ENCODE assay signal across 11 cellular contexts in the genomic region with DNA sequence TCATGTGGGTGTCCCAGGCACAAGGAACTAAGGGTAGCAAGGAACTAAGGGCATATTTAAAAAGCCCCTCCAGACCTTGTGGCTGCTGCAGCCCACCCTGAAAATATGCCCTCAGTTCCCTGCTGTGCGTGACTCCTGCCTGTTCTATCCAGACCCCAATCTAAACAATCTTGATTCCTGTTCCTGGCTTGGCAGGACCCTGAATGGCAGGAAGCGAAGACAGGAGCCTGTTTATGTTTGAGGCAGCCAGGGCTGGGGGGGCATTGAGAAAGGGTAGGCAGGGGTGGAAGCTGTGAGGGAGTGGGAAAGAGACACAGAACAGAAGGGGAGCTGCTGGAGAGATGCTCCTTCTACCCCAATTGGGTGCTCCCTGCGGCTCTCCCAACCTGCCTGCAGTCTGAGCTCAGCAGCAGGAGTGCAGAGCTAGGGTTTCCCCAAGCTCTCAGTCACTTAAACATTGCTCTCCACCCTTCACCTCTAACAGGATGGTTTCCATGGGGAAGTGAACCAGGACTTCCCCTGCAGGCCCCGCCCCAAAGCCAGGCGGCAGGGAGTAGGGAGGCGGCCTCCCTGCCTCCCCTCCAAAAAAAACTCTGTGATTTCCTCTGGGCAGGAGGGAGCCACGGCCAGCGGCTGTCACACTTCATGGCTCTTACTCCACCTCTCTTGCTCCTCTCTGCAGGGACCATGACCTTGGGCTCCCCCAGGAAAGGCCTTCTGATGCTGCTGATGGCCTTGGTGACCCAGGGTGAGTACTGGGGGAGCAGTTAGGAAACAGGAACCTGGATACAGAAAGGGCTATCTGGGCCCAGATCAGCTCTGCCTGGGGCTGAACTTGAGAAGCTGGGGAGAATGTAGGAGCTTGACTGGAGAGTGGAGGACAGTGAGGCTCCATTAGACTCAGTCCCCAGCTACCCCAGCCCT. TPM values are rescaled to one million over a fixed set of nuclear protein-coding genes. Genes with fewer than 3 reads are reported as not detected.
A peak's percentile ranks its signal among the peaks of the same experiment; 100 is the strongest.
DNase-seq lines count a peak whose midpoint lies in the region; ATAC-seq and TF ChIP-seq lines count a peak whose summit lies in the region.
"Had no signal": no experiment of that assay in that cellular context is flagged by ENCODE, and none has a peak within 500 bp of the region (broad histone marks: within the 10 kb centered on the region; RNA-seq: fewer than 3 reads in every experiment).

No MANE protein-coding gene starts in this region.

- no peak overlapping the region for H3K27ac Mint-ChIP-seq in WTC11
- H3K27ac Mint-ChIP-seq: activated T-cell treated with anti-CD3 and anti-CD28 coated beads, Interleukin-2, amount 50 U/mL, for 72 hours had no signal

- no peaks in the 10 kb centered on the region for H3K27me3 ChIP-seq in thoracic aorta (replicated peaks; ENCODE audit: insufficient read depth)

- no peaks in the 10 kb centered on the region for H3K36me3 Mint-ChIP-seq in WTC11

- peaks cover 35% of the 10 kb centered on the region for H3K27me3 Mint-ChIP-seq in WTC11 (ENCODE audit: low read depth)

- no peaks in the 10 kb centered on the region for H3K36me3 ChIP-seq in thoracic aorta

- peak; percentile 14 for DNase-seq in NCI-H510A (lab: John Stamatoyannopoulos, UW)
- DNase-seq in NCI-H510A treated with DMSO at 0.1 percent for 48 hours (lab: John Stamatoyannopoulos, UW): no peak
- DNase-seq in WTC11 (ENCODE audit: low spot score): no peak
- peak; percentile 33 for DNase-seq in kidney tubule cell (ENCODE audit: low spot score)
- no peak for DNase-seq in thoracic aorta (ENCODE audit: low spot score)
- no peak for DNase-seq in GM13976 (ENCODE audit: low spot score)
- DNase-seq in AG08395 (ENCODE audit: low spot score): no peak
- DNase-seq: activated T-cell treated with anti-CD3 and anti-CD28 coated beads, Interleukin-2, amount 50 U/mL, for 72 hours; effector CD8-positive, alpha-beta T cell; midbrain had no signal

- CTCF ChIA-PET in WTC11 (lab: Charles Lee): interaction anchor here (0.9 to 5.5 kb wide), 24 partner anchors 7 to 157 kb away, joined by 3 to 143 read pairs (median 6); a partner anchor contains a TSS

- in situ Hi-C loops in GM13976 (cut with MboI; ENCODE audit: low sequenced_read_pairs, unreplicated experiment): no loop called here

- H3K27ac ChIP-seq in thoracic aorta: no peak overlapping the region

- H3K4me1 Mint-ChIP-seq in WTC11: peaks cover 18% of the 10 kb centered on the region

- peaks cover 0 to 19% of the 10 kb centered on the region in 2 donors for H3K4me1 ChIP-seq in thoracic aorta (ENCODE audit: control insufficient read depth in 1 of 2, low read depth in 2 of 2)

- POLR2A ChIA-PET in WTC11 (lab: Charles Lee): no interaction called here

- H3K4me3 ChIP-seq in thoracic aorta: peak overlapping the region; percentile 37

- no peaks in the 10 kb centered on the region for H3K9me3 Mint-ChIP-seq in WTC11
- H3K9me3 Mint-ChIP-seq: activated T-cell treated with anti-CD3 and anti-CD28 coated beads, Interleukin-2, amount 50 U/mL, for 72 hours had no signal

- TF ChIP-seq CTCF in WTC11 (IDR thresholded peaks at IDR 0.05) (no peak), thoracic aorta (IDR thresholded peaks at IDR 0.05) (no peak), GM13976 (IDR thresholded peaks at IDR 0.05; ENCODE audit: borderline replicate concordance, control extremely low read depth, extremely low read depth, insufficient read depth, missing control alignments) (no peak)

- H3K9me3 ChIP-seq in thoracic aorta: no peaks in the 10 kb centered on the region

- peak; percentile 31 for ATAC-seq in WTC11
- ATAC-seq in thoracic aorta (ENCODE audit: insufficient number of reproducible peaks, low FRiP score, low read depth): no peak
- no peak for ATAC-seq in activated CD4-positive, CD25-positive, alpha-beta regulatory T cell treated with anti-CD3 and anti-CD28 coated beads, Interleukin-2, amount 50 U/mL, for 24 hours
- ATAC-seq: activated T-cell treated with anti-CD3 and anti-CD28 coated beads, Interleukin-2, amount 50 U/mL, for 72 hours had no signal

- no peak overlapping the region for H3K4me3 Mint-ChIP-seq in WTC11
- H3K4me3 Mint-ChIP-seq: activated T-cell treated with anti-CD3 and anti-CD28 coated beads, Interleukin-2, amount 50 U/mL, for 72 hours had no signal

TF ChIP-seq in WTC11, 78 proteins besides CTCF, POLR2A, EP300 and RAD21:
- TF ChIP-seq, protein P1, sequence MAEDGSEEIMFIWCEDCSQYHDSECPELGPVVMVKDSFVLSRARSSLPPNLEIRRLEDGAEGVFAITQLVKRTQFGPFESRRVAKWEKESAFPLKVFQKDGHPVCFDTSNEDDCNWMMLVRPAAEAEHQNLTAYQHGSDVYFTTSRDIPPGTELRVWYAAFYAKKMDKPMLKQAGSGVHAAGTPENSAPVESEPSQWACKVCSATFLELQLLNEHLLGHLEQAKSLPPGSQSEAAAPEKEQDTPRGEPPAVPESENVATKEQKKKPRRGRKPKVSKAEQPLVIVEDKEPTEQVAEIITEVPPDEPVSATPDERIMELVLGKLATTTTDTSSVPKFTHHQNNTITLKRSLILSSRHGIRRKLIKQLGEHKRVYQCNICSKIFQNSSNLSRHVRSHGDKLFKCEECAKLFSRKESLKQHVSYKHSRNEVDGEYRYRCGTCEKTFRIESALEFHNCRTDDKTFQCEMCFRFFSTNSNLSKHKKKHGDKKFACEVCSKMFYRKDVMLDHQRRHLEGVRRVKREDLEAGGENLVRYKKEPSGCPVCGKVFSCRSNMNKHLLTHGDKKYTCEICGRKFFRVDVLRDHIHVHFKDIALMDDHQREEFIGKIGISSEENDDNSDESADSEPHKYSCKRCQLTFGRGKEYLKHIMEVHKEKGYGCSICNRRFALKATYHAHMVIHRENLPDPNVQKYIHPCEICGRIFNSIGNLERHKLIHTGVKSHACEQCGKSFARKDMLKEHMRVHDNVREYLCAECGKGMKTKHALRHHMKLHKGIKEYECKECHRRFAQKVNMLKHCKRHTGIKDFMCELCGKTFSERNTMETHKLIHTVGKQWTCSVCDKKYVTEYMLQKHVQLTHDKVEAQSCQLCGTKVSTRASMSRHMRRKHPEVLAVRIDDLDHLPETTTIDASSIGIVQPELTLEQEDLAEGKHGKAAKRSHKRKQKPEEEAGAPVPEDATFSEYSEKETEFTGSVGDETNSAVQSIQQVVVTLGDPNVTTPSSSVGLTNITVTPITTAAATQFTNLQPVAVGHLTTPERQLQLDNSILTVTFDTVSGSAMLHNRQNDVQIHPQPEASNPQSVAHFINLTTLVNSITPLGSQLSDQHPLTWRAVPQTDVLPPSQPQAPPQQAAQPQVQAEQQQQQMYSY (CRISPR knock-in tag; IDR thresholded peaks at IDR 0.05): peak; percentile 77
- TF ChIP-seq, protein P2, sequence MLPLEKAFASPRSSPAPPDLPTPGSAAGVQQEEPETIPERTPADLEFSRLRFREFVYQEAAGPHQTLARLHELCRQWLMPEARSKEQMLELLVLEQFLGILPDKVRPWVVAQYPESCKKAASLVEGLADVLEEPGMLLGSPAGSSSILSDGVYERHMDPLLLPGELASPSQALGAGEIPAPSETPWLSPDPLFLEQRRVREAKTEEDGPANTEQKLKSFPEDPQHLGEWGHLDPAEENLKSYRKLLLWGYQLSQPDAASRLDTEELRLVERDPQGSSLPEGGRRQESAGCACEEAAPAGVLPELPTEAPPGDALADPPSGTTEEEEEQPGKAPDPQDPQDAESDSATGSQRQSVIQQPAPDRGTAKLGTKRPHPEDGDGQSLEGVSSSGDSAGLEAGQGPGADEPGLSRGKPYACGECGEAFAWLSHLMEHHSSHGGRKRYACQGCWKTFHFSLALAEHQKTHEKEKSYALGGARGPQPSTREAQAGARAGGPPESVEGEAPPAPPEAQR (CRISPR knock-in tag; IDR thresholded peaks at IDR 0.05): no peak

RNA-seq across cellular contexts. Expression of a gene that starts 4.7 kb away (rescaled TPM):
- total RNA-seq in WTC11 (2021) (0.64 to 1.5 TPM (median 0.98 TPM) in 3 replicates), thoracic aorta (10 to 100 TPM; 81.4 to 90.2 TPM)
- total RNA-seq: activated T-cell treated with anti-CD3 and anti-CD28 coated beads, Interleukin-2, amount 50 U/mL, for 72 hours had no signal

RNA-seq across cellular contexts. Expression of a gene that starts 24.1 kb away (rescaled TPM):
- total RNA-seq in WTC11 (2021) (1.7 to 2.3 TPM (median 2.0 TPM) in 3 replicates), thoracic aorta (not detected)
- total RNA-seq: activated T-cell treated with anti-CD3 and anti-CD28 coated beads, Interleukin-2, amount 50 U/mL, for 72 hours had no signal

RNA-seq across cellular contexts. Expression of a gene that starts 39.4 kb away (rescaled TPM):
- 20.9 to 24.1 TPM (median 22.3 TPM) in 3 replicates for total RNA-seq in WTC11 (2021)
- total RNA-seq in thoracic aorta: 10 to 100 TPM in 1 of 2 donors, 1 to 10 TPM in 1; 9.9 to 24.4 TPM

Comparison
In these comparisons a context has a peak if more than half of its experiments do, and no peak if none do; other contexts are left out.
1. DNase-seq: peak in NCI-H510A (single experiment) and kidney tubule cell (single experiment); none in NCI-H510A treated with DMSO at 0.1 percent for 48 hours (single experiment), WTC11 (single experiment), thoracic aorta (single experiment), GM13976 (single experiment) and AG08395 (single experiment).
2. RNA of a gene that starts 4.7 kb away (total RNA-seq): 81.4 to 90.2 TPM in thoracic aorta; 0.64 to 1.5 TPM in WTC11; every median in the first group is over 10 times any median in the second.